8 cellular contexts compared by ENCODE assay signal in genomic region chr1:173823776-173824314, GRCh38. TPM values are rescaled to one million over a fixed set of nuclear protein-coding genes. Genes with fewer than 3 reads are reported as not detected.
DNase-seq lines count a peak whose midpoint lies in the region; ATAC-seq and TF ChIP-seq lines count a peak whose summit lies in the region.

No MANE protein-coding gene starts in this region.

- H3K27ac ChIP-seq in IMR-90 (ENCODE audit: insufficient read depth, low read length), result peak overlapping the region; percentile 74
- peak overlapping the region; percentile 88 for H3K27ac ChIP-seq in cingulate gyrus (ENCODE audit: low read depth, low read length)

- DNase-seq in IMR-90, result peak; percentile 20
- peak; percentile 80 for DNase-seq in natural killer cell treated with Interleukin-12 subunit alpha and Interleukin-12 subunit beta and Interleukin-15 and Interleukin-18, amount 100 ng/mL, for 72 hours (ENCODE audit: low spot score)
- DNase-seq in DMS 273 (lab: John Stamatoyannopoulos, UW; ENCODE audit: unreplicated experiment), result no peak
- no peak for DNase-seq in hypothalamus (lab: John Stamatoyannopoulos, UW)
- no peak for DNase-seq in activated CD4-positive, CD25-positive, alpha-beta regulatory T cell treated with anti-CD3 and anti-CD28 coated beads, Interleukin-2, amount 50 U/mL, for 72 hours

- H3K27ac Mint-ChIP-seq in natural killer cell treated with Interleukin-12 subunit alpha and Interleukin-12 subunit beta and Interleukin-15 and Interleukin-18, amount 100 ng/mL, for 72 hours, result peak overlapping the region; percentile 93 to 100

- H3K23ac ChIP-seq in IMR-90 (ENCODE audit: low read depth, low read length), result peak overlapping the region; percentile 90

- H4K5ac ChIP-seq in IMR-90 (ENCODE audit: low read depth, low read length), result peak overlapping the region; percentile 53; the same call in 1 of the 2 replicates

- TF ChIP-seq CTCF in IMR-90 (conservative IDR thresholded peaks at IDR 0.05; ENCODE audit: low read depth, low read length), result no peak

- no peak for TF ChIP-seq RAD21 in IMR-90 (IDR thresholded peaks at IDR 0.05; ENCODE audit: low read length)

- H3K9ac ChIP-seq in ES-I3 (ENCODE audit: low read depth, low read length) (peak overlapping the region; percentile 95), IMR-90 (ENCODE audit: low read depth, low read length) (peak overlapping the region; percentile 72)

- H3K36me3 Mint-ChIP-seq in natural killer cell treated with Interleukin-12 subunit alpha and Interleukin-12 subunit beta and Interleukin-15 and Interleukin-18, amount 100 ng/mL, for 72 hours, result peaks cover 16% of the 10 kb centered on the region

- no peaks in the 10 kb centered on the region for H3K9me1 ChIP-seq in IMR-90 (ENCODE audit: insufficient read depth, low read length)

- CTCF ChIA-PET in IMR-90 (lab: Yijun Ruan, JAX), result interaction anchor here (2.7 kb wide), 1 partner anchor 394 kb away, joined by 14 read pairs; no protein-coding TSS in a partner anchor

- H2BK20ac ChIP-seq in IMR-90 (ENCODE audit: low read depth, low read length), result 0 out of 2 replicates have a peak overlapping the region, but pooled peaks have one; percentile 5

- peak overlapping the region; percentile 96 for H3K56ac ChIP-seq in IMR-90 (ENCODE audit: extremely low read depth, insufficient read depth, low read length)

- peak overlapping the region; percentile 91 for H3K14ac ChIP-seq in IMR-90 (replicated peaks; ENCODE audit: low read depth, low read length)

- POLR2A ChIA-PET in IMR-90 (lab: Charles Lee; ENCODE audit: unreplicated experiment), result interaction anchor here (0.5 to 0.9 kb wide), 3 partner anchors 9 to 60 kb away, joined by 3 to 6 read pairs (median 3); no protein-coding TSS in a partner anchor

- H3K4me1 ChIP-seq in ES-I3 (ENCODE audit: insufficient read depth, low read length) (no peaks in the 10 kb centered on the region), IMR-90 (ENCODE audit: control insufficient read depth, insufficient read depth, low read length) (peaks cover 2% of the 10 kb centered on the region; the same call in 1 of the 2 replicates)

- H3K4me1 Mint-ChIP-seq in natural killer cell treated with Interleukin-12 subunit alpha and Interleukin-12 subunit beta and Interleukin-15 and Interleukin-18, amount 100 ng/mL, for 72 hours (ENCODE audit: low read depth in 2 of 2), result peaks cover 33 to 36% of the 10 kb centered on the region in 2 donors

- TF ChIP-seq POLR2A in IMR-90 (IDR thresholded peaks at IDR 0.05; ENCODE audit: low read depth, low read length), result no peak

- dilution Hi-C loops in IMR-90 (cut with HindIII; ENCODE audit: low sequenced_read_pairs, unreplicated experiment), result no loop called here

- peak overlapping the region; percentile 95 for H3K4me3 Mint-ChIP-seq in natural killer cell treated with Interleukin-12 subunit alpha and Interleukin-12 subunit beta and Interleukin-15 and Interleukin-18, amount 100 ng/mL, for 72 hours

- H4K8ac ChIP-seq in IMR-90 (ENCODE audit: low read depth in 2 of 2, low read length in 2 of 2), result peak overlapping the region; percentile 32 to 87

- H3K18ac ChIP-seq in IMR-90 (ENCODE audit: low read depth, low read length), result no peak overlapping the region

- H2BK5ac ChIP-seq in IMR-90 (ENCODE audit: low read depth, low read length, poor library complexity, severe bottlenecking), result peak overlapping the region; percentile 74

- no peaks in the 10 kb centered on the region for H3K27me3 ChIP-seq in IMR-90 (ENCODE audit: control insufficient read depth, insufficient read depth, low read length)

- peak overlapping the region; percentile 58 for H2BK120ac ChIP-seq in IMR-90 (ENCODE audit: low read depth, low read length)

- peak overlapping the region; percentile 65 for H3K4me3 ChIP-seq in IMR-90 (ENCODE audit: insufficient read depth, low read depth, low read length)

- peaks cover 10 to 42% of the 10 kb centered on the region in 2 experiments for H3K79me1 ChIP-seq in IMR-90 (ENCODE audit: low read depth in 1 of 2, low read length in 2 of 2)

- ATAC-seq in GM21515 (IDR thresholded peaks at IDR 0.05; ENCODE audit: unreplicated experiment) (peak; percentile 33), IMR-90 (ENCODE audit: low read depth) (no peak; the same call in 1 of the 2 replicates)
- peak; percentile 76 for ATAC-seq in natural killer cell treated with Interleukin-12 subunit alpha and Interleukin-12 subunit beta and Interleukin-15 and Interleukin-18, amount 100 ng/mL, for 72 hours

- no peaks in the 10 kb centered on the region for H3K9me3 ChIP-seq in ES-I3 (ENCODE audit: control insufficient read depth, insufficient read depth, low read length)
- no peaks in the 10 kb centered on the region for H3K9me3 ChIP-seq in IMR-90 (ENCODE audit: control insufficient read depth, insufficient read depth, low read length)

- 0% methylated on average over 6 of the region's 25 CpGs; no CpG with 5 or more reads in 1 of the 2 experiments for WGBS in IMR-90 (ENCODE audit: extremely low coverage in 2 of 2, insufficient read length in 1 of 2), 2 experiments

- H3K9me3 Mint-ChIP-seq in natural killer cell treated with Interleukin-12 subunit alpha and Interleukin-12 subunit beta and Interleukin-15 and Interleukin-18, amount 100 ng/mL, for 72 hours, result no peaks in the 10 kb centered on the region

- in situ Hi-C loops in IMR-90 (cut with MboI; ENCODE audit: low sequenced_read_pairs), result loop anchor here (10.0 kb wide), 2 partner anchors 389 to 1079 kb away; no protein-coding TSS in a partner anchor

- H3K36me3 ChIP-seq in ES-I3 (ENCODE audit: insufficient read depth, low read length) (0 out of 2 replicates have a peak, but pooled peaks cover 2% of the 10 kb centered on the region), IMR-90 (ENCODE audit: control insufficient read depth, insufficient read depth, low read length) (0 out of 2 replicates have a peak, but pooled peaks cover under 1% of the 10 kb centered on the region)

- peak overlapping the region; percentile 96 for H3K4me2 ChIP-seq in IMR-90 (ENCODE audit: low read depth, low read length)

- H2AK5ac ChIP-seq in IMR-90 (ENCODE audit: low read depth, low read length), result peak overlapping the region; percentile 57; the same call in 1 of the 2 replicates

- no peaks in the 10 kb centered on the region for H4K20me1 ChIP-seq in IMR-90 (ENCODE audit: insufficient read depth, low read length)

- H4K91ac ChIP-seq in IMR-90 (ENCODE audit: insufficient read depth, low read depth, low read length), result peak overlapping the region; percentile 71

- peak overlapping the region; percentile 72 for H3K4ac ChIP-seq in IMR-90 (ENCODE audit: low read depth, low read length)

- H2AFZ ChIP-seq in IMR-90 (replicated peaks; ENCODE audit: low read length, poor library complexity), result peak overlapping the region; percentile 97

- no peaks in the 10 kb centered on the region for H3K27me3 Mint-ChIP-seq in natural killer cell treated with Interleukin-12 subunit alpha and Interleukin-12 subunit beta and Interleukin-15 and Interleukin-18, amount 100 ng/mL, for 72 hours

- H2BK15ac ChIP-seq in IMR-90 (ENCODE audit: low read depth, low read length), result peak overlapping the region; percentile 79

- intact Hi-C loops in IMR-90 (cut with micrococcal nuclease), result loop anchor here (1.0 to 5.0 kb wide), 6 partner anchors 29 to 1079 kb away; partner anchors contain the start of genes PRDX6 and TNFSF4

- peak overlapping the region; percentile 96 for H2AK9ac ChIP-seq in IMR-90 (replicated peaks; ENCODE audit: low read depth, low read length, poor library complexity)

- TSS peak; percentile 58 for BruUV-seq in IMR-90 (replicated peaks; lab: Mats Ljungman, UMichigan)

TF ChIP-seq in IMR-90, 13 proteins besides CTCF, POLR2A, EP300 and RAD21 (continues in another document):
- TF ChIP-seq MAFK (IDR thresholded peaks at IDR 0.05; ENCODE audit: low read depth, low read length), result no peak
- TF ChIP-seq SMC3 (IDR thresholded peaks at IDR 0.05; ENCODE audit: low read depth, low read length), result no peak
- TF ChIP-seq ELK1 (IDR thresholded peaks at IDR 0.05; ENCODE audit: borderline replicate concordance, low read depth, low read length), result no peak
- TF ChIP-seq CEBPB (IDR thresholded peaks at IDR 0.05; ENCODE audit: low read depth, low read length), result no peak
- no peak for TF ChIP-seq RFX5 (IDR thresholded peaks at IDR 0.05; ENCODE audit: low read depth, low read length)

RNA-seq across cellular contexts. Expression of gene DARS2, which starts 0.6 kb away (rescaled TPM):
- total RNA-seq in IMR-90 (2012; rRNA removed), result 18.8 and 22.8 TPM in 2 replicates
- polyA plus RNA-seq in IMR-90 (2012; rRNA removed), result 13.1 and 14.8 TPM in 2 replicates
- 4.6 and 11.0 TPM in 2 replicates for polyA plus RNA-seq in IMR-90 (2012; cell fraction: cytosol; rRNA removed)
- polyA plus RNA-seq in IMR-90 (2012; cell fraction: nucleus; rRNA removed; ENCODE audit: low replicate concordance), result 2.7 and 11.4 TPM in 2 replicates
- 10 to 100 TPM; 27.8 to 40.9 TPM for total RNA-seq in natural killer cell treated with Interleukin-12 subunit alpha and Interleukin-12 subunit beta and Interleukin-15 and Interleukin-18, amount 100 ng/mL, for 72 hours

RNA-seq across cellular contexts. Expression of gene CENPL, which starts 0.8 kb away (rescaled TPM):
- total RNA-seq in IMR-90 (2012; rRNA removed), result 21.1 and 21.9 TPM in 2 replicates
- 4.8 and 6.3 TPM in 2 replicates for polyA plus RNA-seq in IMR-90 (2012; rRNA removed)
- polyA plus RNA-seq in IMR-90 (2012; cell fraction: cytosol; rRNA removed), result 1.1 and 1.4 TPM in 2 replicates
- polyA plus RNA-seq in IMR-90 (2012; cell fraction: nucleus; rRNA removed; ENCODE audit: low replicate concordance), result 0.88 and 3.3 TPM in 2 replicates
- total RNA-seq in natural killer cell treated with Interleukin-12 subunit alpha and Interleukin-12 subunit beta and Interleukin-15 and Interleukin-18, amount 100 ng/mL, for 72 hours, result 10 to 100 TPM; 23.4 to 38.7 TPM

RNA-seq across cellular contexts. Expression of gene GAS5, which starts 43.9 kb away (rescaled TPM):
- 380 and 450 TPM in 2 replicates for total RNA-seq in IMR-90 (2012; rRNA removed)
- polyA plus RNA-seq in IMR-90 (2012; rRNA removed), result 561 and 737 TPM in 2 replicates
- 218 and 390 TPM in 2 replicates for polyA plus RNA-seq in IMR-90 (2012; cell fraction: cytosol; rRNA removed)
- 299 and 1,751 TPM in 2 replicates for polyA plus RNA-seq in IMR-90 (2012; cell fraction: nucleus; rRNA removed; ENCODE audit: low replicate concordance)
- total RNA-seq in natural killer cell treated with Interleukin-12 subunit alpha and Interleukin-12 subunit beta and Interleukin-15 and Interleukin-18, amount 100 ng/mL, for 72 hours, result 100 to 1,000 TPM; 391 to 659 TPM

RNA-seq across cellular contexts. Expression of gene ZBTB37, which starts 44.3 kb away (rescaled TPM):
- total RNA-seq in IMR-90 (2012; rRNA removed), result 9.7 and 13.1 TPM in 2 replicates
- 0.92 and 1.0 TPM in 2 replicates for polyA plus RNA-seq in IMR-90 (2012; rRNA removed)
- polyA plus RNA-seq in IMR-90 (2012; cell fraction: cytosol; rRNA removed), result 0.09 and 0.22 TPM in 2 replicates
- 0.94 and 2.9 TPM in 2 replicates for polyA plus RNA-seq in IMR-90 (2012; cell fraction: nucleus; rRNA removed; ENCODE audit: low replicate concordance)
- 10 to 100 TPM; 15.6 to 19.7 TPM for total RNA-seq in natural killer cell treated with Interleukin-12 subunit alpha and Interleukin-12 subunit beta and Interleukin-15 and Interleukin-18, amount 100 ng/mL, for 72 hours

Comparison
In these comparisons a context has a peak if more than half of its experiments do, and no peak if none do; other contexts are left out.
1. DNase-seq: peak in IMR-90 (single experiment) and natural killer cell treated with Interleukin-12 subunit alpha and Interleukin-12 subunit beta and Interleukin-15 and Interleukin-18, amount 100 ng/mL, for 72 hours (single experiment); none in DMS 273 (single experiment), hypothalamus (0 of 51) and activated CD4-positive, CD25-positive, alpha-beta regulatory T cell treated with anti-CD3 and anti-CD28 coated beads, Interleukin-2, amount 50 U/mL, for 72 hours (single experiment).